10 cellular contexts compared by ENCODE assay signal in genomic region chr16:79597277-79597676, GRCh38. TPM values are rescaled to one million over a fixed set of nuclear protein-coding genes. Genes with fewer than 3 reads are reported as not detected.
A peak's percentile ranks its signal among the peaks of the same experiment; 100 is the strongest.
DNase-seq lines count a peak whose midpoint lies in the region; ATAC-seq, FAIRE-seq and TF ChIP-seq lines count a peak whose summit lies in the region.
"Had no signal": no experiment of that assay in that cellular context is flagged by ENCODE, and none has a peak within 500 bp of the region (broad histone marks: within the 10 kb centered on the region; RNA-seq: fewer than 3 reads in every experiment).

No MANE protein-coding gene starts in this region.

- H3K4me3 ChIP-seq in brain microvascular endothelial cell (ENCODE audit: low read depth, low read length) (peak overlapping the region; percentile 83), lower leg skin (ENCODE audit: low read depth, poor library complexity, severe bottlenecking) (peak overlapping the region; percentile 23)

- H3K9me3 Mint-ChIP-seq in activated CD4-positive, alpha-beta T cell treated with anti-CD3 and anti-CD28 coated beads for 36 hours (ENCODE audit: low read depth), result no peaks in the 10 kb centered on the region
- H3K9me3 Mint-ChIP-seq: activated naive CD4-positive, alpha-beta T cell treated with anti-CD3 and anti-CD28 coated beads, Interleukin-2, amount 50 U/mL, for 72 hours had no signal

- TF ChIP-seq CTCF in brain microvascular endothelial cell (IDR thresholded peaks at IDR 0.05; ENCODE audit: low read depth, low read length, missing control alignments) (no peak), lower leg skin (IDR thresholded peaks at IDR 0.05) (no peak)

- in situ Hi-C loops in brain microvascular endothelial cell (cut with HindIII; ENCODE audit: low pct_ligation_motif_present, low sequenced_read_pairs), result no loop called here

- peaks cover 39% of the 10 kb centered on the region for H3K36me3 Mint-ChIP-seq in activated CD4-positive, alpha-beta T cell treated with anti-CD3 and anti-CD28 coated beads for 36 hours (ENCODE audit: low read depth)

- ATAC-seq in activated CD4-positive, alpha-beta T cell treated with anti-CD3 and anti-CD28 coated beads for 36 hours, result no peak
- ATAC-seq: activated naive CD4-positive, alpha-beta T cell treated with anti-CD3 and anti-CD28 coated beads, Interleukin-2, amount 50 U/mL, for 72 hours had no signal

- H3K36me3 ChIP-seq in brain microvascular endothelial cell (replicated peaks), result no peaks in the 10 kb centered on the region

- intact Hi-C loops in activated CD4-positive, alpha-beta T cell treated with anti-CD3 and anti-CD28 coated beads for 36 hours (cut with DNase I, micrococcal nuclease), result no loop called here
- intact Hi-C loops in lower leg skin (cut with DNase I; ENCODE audit: low total_unique reads), result no loop called here

- TF ChIP-seq POLR2A in lower leg skin (IDR thresholded peaks at IDR 0.05) (no peak), H54 (IDR thresholded peaks at IDR 0.05; ENCODE audit: low read depth, low read length) (no peak)

- H3K27ac Mint-ChIP-seq in activated CD4-positive, alpha-beta T cell treated with anti-CD3 and anti-CD28 coated beads for 36 hours, result peak overlapping the region; percentile 48

- H3K27ac ChIP-seq in brain microvascular endothelial cell, result no peak overlapping the region
- H3K27ac ChIP-seq in substantia nigra (ENCODE audit: low read depth, low read length, poor library complexity, severe bottlenecking), result peak overlapping the region; percentile 47

- CTCF ChIA-PET in activated CD4-positive, alpha-beta T cell treated with anti-CD3 and anti-CD28 coated beads for 36 hours (lab: Charles Lee), result no interaction called here

- H3K27me3 ChIP-seq in brain microvascular endothelial cell (replicated peaks), result no peaks in the 10 kb centered on the region

- POLR2A ChIA-PET in activated CD4-positive, alpha-beta T cell treated with anti-CD3 and anti-CD28 coated beads for 36 hours (lab: Charles Lee), result no interaction called here

- FAIRE-seq in H54 (lab: Jason Lieb, UNC), result no peak

- peaks cover 17% of the 10 kb centered on the region for H3K27me3 Mint-ChIP-seq in activated CD4-positive, alpha-beta T cell treated with anti-CD3 and anti-CD28 coated beads for 36 hours

- H3K4me3 Mint-ChIP-seq in activated CD4-positive, alpha-beta T cell treated with anti-CD3 and anti-CD28 coated beads for 36 hours, result peak overlapping the region; percentile 74

- WGBS in lower leg skin, 2 donors, result 12 to 13% methylated on average over 3 of the region's 3 CpGs

- H3K4me1 Mint-ChIP-seq in activated CD4-positive, alpha-beta T cell treated with anti-CD3 and anti-CD28 coated beads for 36 hours, result peaks cover 27% of the 10 kb centered on the region

- DNase-seq in activated CD4-positive, alpha-beta T cell treated with anti-CD3 and anti-CD28 coated beads for 36 hours, result no peak
- no peak for DNase-seq in activated CD4-positive, alpha-beta T cell treated with anti-CD3 and anti-CD28 coated beads for 4 hours
- DNase-seq in brain microvascular endothelial cell (no peak), lower leg skin (ENCODE audit: low spot score in 2 of 2) (no peak), substantia nigra (lab: John Stamatoyannopoulos, UW) (no peak), epidermal melanocyte (ENCODE audit: insufficient read length, low spot score) (no peak), H54 (ENCODE audit: insufficient read length, low spot score) (no peak), NCI-H2081 treated with DMSO at 0.1 percent for 48 hours (lab: John Stamatoyannopoulos, UW) (no peak)
- DNase-seq: SIG-M5 had no signal

RNA-seq across cellular contexts. Expression of gene MAF, which starts 3.3 kb away (rescaled TPM):
- 10 to 100 TPM; 66.9 to 71.4 TPM for total RNA-seq in activated CD4-positive, alpha-beta T cell treated with anti-CD3 and anti-CD28 coated beads for 36 hours
- total RNA-seq in lower leg skin, result 100 to 1,000 TPM in 3 of 4 donors, 10 to 100 TPM in 1; 72.4 to 205 (median 105) TPM
